In genomic region chr19:571127-571974, GRCh38 we compare ENCODE assay signal across 8 cellular contexts. TPM values are rescaled to one million over a fixed set of nuclear protein-coding genes. Genes with fewer than 3 reads are reported as not detected.
DNase-seq lines count a peak whose midpoint lies in the region; ATAC-seq and TF ChIP-seq lines count a peak whose summit lies in the region.

No MANE protein-coding gene starts in this region.

- peak overlapping the region; percentile 96 for H3K27ac ChIP-seq in DOHH2 (ENCODE audit: low read depth, low read length)
- peak overlapping the region; percentile 77 for H3K27ac ChIP-seq in HUES64 (ENCODE audit: low read depth, low read length)
- peak overlapping the region; percentile 44 for H3K27ac ChIP-seq in PC-3 (ENCODE audit: low read length)
- H3K27ac ChIP-seq in hepatocyte: peak overlapping the region; percentile 72
- H3K27ac ChIP-seq in skeletal muscle tissue (ENCODE audit: low read depth, low read length): peak overlapping the region; percentile 37

- H2AFZ ChIP-seq in PC-3 (ENCODE audit: low read length) (peak overlapping the region; percentile 68), hepatocyte (peak overlapping the region; percentile 96)

- intact Hi-C loops in PC-3 (cut with micrococcal nuclease): loop anchor here (10.0 kb wide), 1 partner anchor 63 kb away; the partner anchor contains the start of genes FGF22 and POLRMT

- H3K79me2 ChIP-seq in DOHH2 (ENCODE audit: control insufficient read depth, low read length): peaks cover 48% of the 10 kb centered on the region
- H3K79me2 ChIP-seq in PC-3 (ENCODE audit: low read length): peaks cover 39% of the 10 kb centered on the region
- H3K79me2 ChIP-seq in hepatocyte: peaks cover 39% of the 10 kb centered on the region

- H3K36me3 ChIP-seq in DOHH2 (ENCODE audit: control insufficient read depth, low read length) (peaks cover 41% of the 10 kb centered on the region), HUES64 (ENCODE audit: insufficient read depth, low read length) (0 out of 2 replicates have a peak, but pooled peaks cover 3% of the 10 kb centered on the region), PC-3 (ENCODE audit: low read depth, low read length) (no peaks in the 10 kb centered on the region), adipocyte (ENCODE audit: control insufficient read depth, insufficient read depth, low read length, severe bottlenecking) (no peaks in the 10 kb centered on the region), hepatocyte (replicated peaks; ENCODE audit: insufficient read depth, low read depth) (no peaks in the 10 kb centered on the region), skeletal muscle tissue (ENCODE audit: control insufficient read depth in 3 of 3, insufficient read depth in 3 of 3, low read length in 3 of 3) (peaks cover 0 to 8% (median 0%) of the 10 kb centered on the region in 3 donors)

- peak overlapping the region; percentile 78 for H3K4me2 ChIP-seq in DOHH2 (ENCODE audit: low read length)
- peak overlapping the region; percentile 86 for H3K4me2 ChIP-seq in PC-3 (ENCODE audit: low read length)
- peak overlapping the region; percentile 73 for H3K4me2 ChIP-seq in hepatocyte

- H3K4me3 ChIP-seq in DOHH2 (ENCODE audit: low read length) (peak overlapping the region; percentile 95), HUES64 (ENCODE audit: low read length) (peak overlapping the region; percentile 94), PC-3 (ENCODE audit: low read length) (peak overlapping the region; percentile 72), adipocyte (ENCODE audit: low read length) (peak overlapping the region; percentile 95), hepatocyte (peak overlapping the region; percentile 34), skeletal muscle tissue (ENCODE audit: low read length in 3 of 3) (peak overlapping the region; percentile 67 to 77 (median 73))

- peak overlapping the region; percentile 85 for H3K9ac ChIP-seq in HUES64 (ENCODE audit: low read depth, low read length)
- H3K9ac ChIP-seq in PC-3 (ENCODE audit: low read length): peak overlapping the region; percentile 64
- H3K9ac ChIP-seq in adipocyte (ENCODE audit: low read length): peak overlapping the region; percentile 84
- H3K9ac ChIP-seq in skeletal muscle tissue (ENCODE audit: low read depth in 1 of 3, low read length in 3 of 3): peak overlapping the region; percentile 51 to 69 (median 62)

- H3K27me3 ChIP-seq in DOHH2 (ENCODE audit: control insufficient read depth, low read length) (no peaks in the 10 kb centered on the region), HUES64 (ENCODE audit: insufficient read depth, low read length) (no peaks in the 10 kb centered on the region), PC-3 (ENCODE audit: low read length) (no peaks in the 10 kb centered on the region), adipocyte (replicated peaks; ENCODE audit: control insufficient read depth, insufficient read depth, low read length) (no peaks in the 10 kb centered on the region), hepatocyte (no peaks in the 10 kb centered on the region), skeletal muscle tissue (ENCODE audit: control insufficient read depth in 3 of 3, insufficient read depth in 3 of 3, low read length in 3 of 3) (peaks cover 0 to 5% (median 4%) of the 10 kb centered on the region in 3 donors)

- H3F3A ChIP-seq in DOHH2 (ENCODE audit: control insufficient read depth, insufficient read depth) (peaks cover 15% of the 10 kb centered on the region), PC-3 (ENCODE audit: low read length, unreplicated experiment) (no peaks in the 10 kb centered on the region)

- TSS peak; percentile 82 for BruUV-seq in PC-3 (replicated peaks; lab: Mats Ljungman, UMichigan)

- H3K9me2 ChIP-seq in DOHH2 (replicated peaks; ENCODE audit: control insufficient read depth, low read length): no peaks in the 10 kb centered on the region
- H3K9me2 ChIP-seq in PC-3 (replicated peaks; ENCODE audit: low read length): no peaks in the 10 kb centered on the region
- no peaks in the 10 kb centered on the region for H3K9me2 ChIP-seq in hepatocyte (replicated peaks; ENCODE audit: insufficient read depth)

- DNase-seq in PC-3: peak; percentile 68
- peak; percentile 73 for DNase-seq in adipocyte (ENCODE audit: low read depth)
- peak; percentile 67 for DNase-seq in hepatocyte (ENCODE audit: low spot score)

- H3K4me1 ChIP-seq in DOHH2 (ENCODE audit: control insufficient read depth, low read length) (peaks cover 21% of the 10 kb centered on the region), HUES64 (ENCODE audit: insufficient read depth, low read length) (peaks cover 4% of the 10 kb centered on the region; the same call in 1 of the 2 replicates), PC-3 (ENCODE audit: insufficient read depth, low read length) (peaks cover 13% of the 10 kb centered on the region), adipocyte (ENCODE audit: control insufficient read depth, insufficient read depth, low read length) (peaks cover 29% of the 10 kb centered on the region), hepatocyte (ENCODE audit: insufficient read depth) (peaks cover 35% of the 10 kb centered on the region), skeletal muscle tissue (ENCODE audit: control insufficient read depth in 3 of 3, insufficient read depth in 3 of 3, low read length in 3 of 3) (peaks cover 30 to 41% (median 35%) of the 10 kb centered on the region in 3 donors)

- POLR2A ChIA-PET in PC-3 (lab: Charles Lee; ENCODE audit: unreplicated experiment): interaction anchor here (0.6 kb wide), 1 partner anchor 110 kb away, joined by 4 read pairs; no protein-coding TSS in a partner anchor

- ATAC-seq in PC-3: peak; percentile 21
- ATAC-seq in GM19455 (IDR thresholded peaks at IDR 0.05; ENCODE audit: unreplicated experiment): no peak
- ATAC-seq in HG02870 (IDR thresholded peaks at IDR 0.05; ENCODE audit: unreplicated experiment): no peak

- WGBS in HUES64: 2% methylated on average over 46 of the region's 46 CpGs
- WGBS in hepatocyte (ENCODE audit: low lambda C conversion rate, missing lambda C conversion rate): 1% methylated on average over 46 of the region's 46 CpGs

- CTCF ChIA-PET in PC-3 (lab: Charles Lee): interaction anchor here (0.5 kb wide), 1 partner anchor 198 kb away, joined by 7 read pairs; no protein-coding TSS in a partner anchor

- H4K20me1 ChIP-seq in DOHH2 (ENCODE audit: control insufficient read depth, insufficient read depth, low read depth, low read length) (peaks cover 15% of the 10 kb centered on the region), PC-3 (ENCODE audit: low read length) (peaks cover 28% of the 10 kb centered on the region), hepatocyte (ENCODE audit: insufficient read depth, poor library complexity, severe bottlenecking) (peaks cover 35% of the 10 kb centered on the region)

- no peak for TF ChIP-seq CTCF in DOHH2 (IDR thresholded peaks at IDR 0.05; ENCODE audit: low read depth, low read length, poor library complexity, severe bottlenecking)
- no peak for TF ChIP-seq CTCF in PC-3 (conservative IDR thresholded peaks at IDR 0.05; ENCODE audit: low read depth, low read length)
- no peak for TF ChIP-seq CTCF in hepatocyte (IDR thresholded peaks at IDR 0.05; ENCODE audit: poor library complexity)

- H3K9me3 ChIP-seq in DOHH2 (ENCODE audit: control insufficient read depth, insufficient read depth, low read length) (no peaks in the 10 kb centered on the region), HUES64 (ENCODE audit: insufficient read depth, low read depth, low read length) (no peaks in the 10 kb centered on the region), PC-3 (ENCODE audit: low read length) (no peaks in the 10 kb centered on the region), adipocyte (ENCODE audit: control insufficient read depth, low read length) (no peaks in the 10 kb centered on the region), hepatocyte (ENCODE audit: low read depth) (no peaks in the 10 kb centered on the region), skeletal muscle tissue (ENCODE audit: control insufficient read depth in 3 of 3, low read length in 3 of 3) (no peaks in the 10 kb centered on the region)

RNA-seq across cellular contexts. Expression of gene BSG, which starts 1.0 kb away (rescaled TPM):
- 510 TPM for polyA plus RNA-seq in HUES64 (2013, experiment 1 of 2)
- polyA plus RNA-seq in HUES64 (2013, experiment 2 of 2): 542 TPM
- total RNA-seq in PC-3 (2014; rRNA removed) (458 and 514 TPM in 2 replicates), hepatocyte (509 and 545 TPM in 2 replicates), skeletal muscle tissue (144 TPM)
- polyA plus RNA-seq in hepatocyte: 1,282 and 1,292 TPM in 2 replicates

RNA-seq across cellular contexts. Expression of gene HCN2, which starts 18.3 kb away (rescaled TPM):
- 0.85 TPM for polyA plus RNA-seq in HUES64 (2013, experiment 1 of 2)
- 1.7 TPM for polyA plus RNA-seq in HUES64 (2013, experiment 2 of 2)
- 0.04 and 0.46 TPM in 2 replicates for total RNA-seq in PC-3 (2014; rRNA removed)
- total RNA-seq in hepatocyte: 0.30 and 0.44 TPM in 2 replicates
- polyA plus RNA-seq in hepatocyte: 0.16 and 0.21 TPM in 2 replicates
- not detected for total RNA-seq in skeletal muscle tissue

RNA-seq across cellular contexts. Expression of gene GZMM, which starts 27.5 kb away (rescaled TPM):
- not detected for polyA plus RNA-seq in HUES64 (2013, experiment 1 of 2)
- polyA plus RNA-seq in HUES64 (2013, experiment 2 of 2): 0.32 TPM
- total RNA-seq in PC-3 (2014; rRNA removed): 0.35 TPM in 1 of 2 replicates, not detected in the other
- not detected in 2 replicates for total RNA-seq in hepatocyte
- not detected in 2 replicates for polyA plus RNA-seq in hepatocyte
- total RNA-seq in skeletal muscle tissue: not detected

RNA-seq across cellular contexts. Expression of gene CDC34, which starts 39.8 kb away (rescaled TPM):
- 94.3 TPM for polyA plus RNA-seq in HUES64 (2013, experiment 1 of 2)
- polyA plus RNA-seq in HUES64 (2013, experiment 2 of 2): 90.8 TPM
- total RNA-seq in PC-3 (2014; rRNA removed): 119 and 152 TPM in 2 replicates
- total RNA-seq in hepatocyte: 89.9 and 105 TPM in 2 replicates
- 196 and 197 TPM in 2 replicates for polyA plus RNA-seq in hepatocyte
- total RNA-seq in skeletal muscle tissue: 73.1 TPM

Comparison
In these comparisons a context has a peak if more than half of its experiments do, and no peak if none do; other contexts are left out.
1. H3K27ac ChIP-seq: peak in every context shown above with its lines; median percentile 96 in DOHH2; 77 in HUES64; 72 in hepatocyte; 44 in PC-3; 37 in skeletal muscle tissue.
2. H3K4me3 ChIP-seq: peak in every context shown above with its lines; median percentile 95 in DOHH2; 95 in adipocyte; 94 in HUES64; 73 in skeletal muscle tissue; 72 in PC-3; 34 in hepatocyte.